Comparison of ENCODE assay signal across 37 cellular contexts in the genomic region with DNA sequence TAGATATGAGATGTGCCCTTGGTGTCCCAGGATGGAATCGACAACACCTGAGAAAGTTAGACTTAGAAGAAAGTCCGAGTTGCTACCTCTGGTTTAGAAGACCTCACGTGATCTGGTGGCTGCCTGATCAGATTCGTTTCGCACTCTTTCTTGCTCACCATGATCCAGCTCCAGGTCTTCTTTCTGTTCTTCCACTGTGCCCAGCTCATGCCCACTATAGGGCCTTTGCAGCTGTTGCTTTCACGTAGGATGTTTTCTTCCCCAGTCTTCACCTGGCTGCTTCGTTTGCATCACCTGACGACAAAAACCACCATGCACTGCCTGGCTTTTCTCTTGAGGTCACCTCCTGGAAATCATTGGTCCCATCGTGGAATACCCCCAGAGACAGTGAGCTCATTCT.
"Had no signal": no experiment of that assay in that cellular context is flagged by ENCODE, and none has a peak within 500 bp of the region (broad histone marks: within the 10 kb centered on the region; RNA-seq: fewer than 3 reads in every experiment).

No MANE protein-coding gene starts in this region.

- H3K4me3 ChIP-seq: ascending aorta, cardiac muscle cell had no signal

- H3K4me1 ChIP-seq: ascending aorta had no signal

- H3K27ac Mint-ChIP-seq: activated CD4-positive, alpha-beta memory T cell treated with anti-CD3 and anti-CD28 coated beads, Interleukin-2, amount 10 ng/mL, durations not matched to agents 7 days and 5 days; activated CD4-positive, alpha-beta T cell treated with anti-CD3 and anti-CD28 coated beads for 36 hours; activated CD4-positive, alpha-beta T cell treated with anti-CD3 and anti-CD28 coated beads, Interleukin-2, amount 10 ng/mL, durations not matched to agents 7 days and 5 days; activated CD8-positive, alpha-beta memory T cell treated with anti-CD3 and anti-CD28 coated beads, Interleukin-2, amount 10 ng/mL, durations not matched to agents 7 days and 5 days; activated CD8-positive, alpha-beta T cell treated with anti-CD3 and anti-CD28 coated beads, Interleukin-2, amount 10 ng/mL, durations not matched to agents 7 days and 5 days; activated naive CD4-positive, alpha-beta T cell treated with anti-CD3 and anti-CD28 coated beads, Interleukin-2, amount 10 ng/mL, durations not matched to agents 7 days and 5 days; activated naive CD4-positive, alpha-beta T cell treated with anti-CD3 and anti-CD28 coated beads, Interleukin-2, amount 50 U/mL, for 24 hours; activated naive CD8-positive, alpha-beta T cell; activated naive CD8-positive, alpha-beta T cell treated with anti-CD3 and anti-CD28 coated beads, Interleukin-2, amount 10 ng/mL, durations not matched to agents 7 days and 5 days; activated naive CD8-positive, alpha-beta T cell treated with anti-CD3 and anti-CD28 coated beads, Interleukin-2, amount 50 U/mL, for 24 hours; activated T-cell treated with anti-CD3 and anti-CD28 coated beads, Interleukin-2, amount 50 U/mL, for 24 hours; activated T-helper 2 cell treated with anti-CD3 and anti-CD28 coated beads, Interferon-gamma antibody, Interleukin-2, Interleukin-4, amounts not matched to agents 10 μg/mL and 5 μg/mL and 100 μg/mL, durations not matched to agents 14 hours and 24 hours and 36 hours; brain; T-helper 2 cell treated with Interferon-gamma antibody and Interleukin-4, amounts not matched to agents 5 μg/mL and 100 μg/mL, for 36 hours had no signal

- DNase-seq: activated CD4-positive, alpha-beta memory T cell treated with anti-CD3 and anti-CD28 coated beads, Interleukin-2, amount 10 ng/mL, durations not matched to agents 7 days and 5 days; activated CD4-positive, alpha-beta T cell treated with anti-CD3 and anti-CD28 coated beads for 1 hour; activated CD4-positive, alpha-beta T cell treated with anti-CD3 and anti-CD28 coated beads for 36 hours; activated CD4-positive, alpha-beta T cell treated with anti-CD3 and anti-CD28 coated beads for 48 hours; activated CD4-positive, alpha-beta T cell treated with anti-CD3 and anti-CD28 coated beads, Interleukin-2, amount 10 ng/mL, durations not matched to agents 7 days and 5 days; activated CD4-positive, alpha-beta T cell treated with anti-CD3 and anti-CD28 coated beads, Interleukin-2, amount 50 U/mL, for 48 hours; activated CD4-positive, CD25-positive, alpha-beta regulatory T cell; activated CD8-positive, alpha-beta memory T cell treated with anti-CD3 and anti-CD28 coated beads for 24 hours; activated CD8-positive, alpha-beta memory T cell treated with anti-CD3 and anti-CD28 coated beads, Interleukin-2, amount 10 ng/mL, durations not matched to agents 7 days and 5 days; activated CD8-positive, alpha-beta memory T cell treated with anti-CD3 and anti-CD28 coated beads, Interleukin-2, amount 50 U/mL, for 48 hours; activated CD8-positive, alpha-beta T cell treated with anti-CD3 and anti-CD28 coated beads, Interleukin-2, amount 10 ng/mL, durations not matched to agents 7 days and 5 days; activated effector memory CD4-positive, alpha-beta T cell treated with Interleukin-2 at 50 U/mL for 16 hours; activated gamma-delta T cell; activated naive CD4-positive, alpha-beta T cell treated with anti-CD3 and anti-CD28 coated beads, Interleukin-2, amount 10 ng/mL, durations not matched to agents 7 days and 5 days; activated naive CD4-positive, alpha-beta T cell treated with Interleukin-2 at 50 U/mL for 16 hours; activated naive CD8-positive, alpha-beta T cell treated with anti-CD3 and anti-CD28 coated beads, Interleukin-2, amount 10 ng/mL, durations not matched to agents 7 days and 5 days; activated naive CD8-positive, alpha-beta T cell treated with anti-CD3 and anti-CD28 coated beads, Interleukin-2, amount 50 U/mL, for 24 hours; activated T-cell treated with anti-CD3 and anti-CD28 coated beads, Interleukin-2, amount 50 U/mL, for 24 hours; activated T-cell treated with anti-CD3 and anti-CD28 coated beads, Interleukin-2, amount 50 U/mL, for 48 hours; amygdala; anterior cingulate cortex; caudate nucleus; cerebellar nuclear complex; T-helper 2 cell; T-helper 9 cell had no signal

- H3K4me3 Mint-ChIP-seq: activated CD4-positive, alpha-beta memory T cell treated with anti-CD3 and anti-CD28 coated beads, Interleukin-2, amount 10 ng/mL, durations not matched to agents 7 days and 5 days; activated CD4-positive, alpha-beta T cell treated with anti-CD3 and anti-CD28 coated beads for 36 hours; activated CD4-positive, alpha-beta T cell treated with anti-CD3 and anti-CD28 coated beads, Interleukin-2, amount 10 ng/mL, durations not matched to agents 7 days and 5 days; activated CD8-positive, alpha-beta memory T cell treated with anti-CD3 and anti-CD28 coated beads, Interleukin-2, amount 10 ng/mL, durations not matched to agents 7 days and 5 days; activated CD8-positive, alpha-beta T cell treated with anti-CD3 and anti-CD28 coated beads, Interleukin-2, amount 10 ng/mL, durations not matched to agents 7 days and 5 days; activated naive CD4-positive, alpha-beta T cell treated with anti-CD3 and anti-CD28 coated beads, Interleukin-2, amount 10 ng/mL, durations not matched to agents 7 days and 5 days; activated naive CD4-positive, alpha-beta T cell treated with anti-CD3 and anti-CD28 coated beads, Interleukin-2, amount 50 U/mL, for 24 hours; activated naive CD8-positive, alpha-beta T cell; activated naive CD8-positive, alpha-beta T cell treated with anti-CD3 and anti-CD28 coated beads, Interleukin-2, amount 10 ng/mL, durations not matched to agents 7 days and 5 days; activated naive CD8-positive, alpha-beta T cell treated with anti-CD3 and anti-CD28 coated beads, Interleukin-2, amount 50 U/mL, for 24 hours; activated T-cell treated with anti-CD3 and anti-CD28 coated beads, Interleukin-2, amount 50 U/mL, for 24 hours; brain; central memory CD8-positive, alpha-beta T cell; T-helper 2 cell treated with Interferon-gamma antibody and Interleukin-4, amounts not matched to agents 5 μg/mL and 100 μg/mL, for 36 hours had no signal

- H3K27ac ChIP-seq: ascending aorta, cardiac muscle cell, VCaP had no signal

- H3K27me3 Mint-ChIP-seq: activated CD4-positive, alpha-beta memory T cell treated with anti-CD3 and anti-CD28 coated beads, Interleukin-2, amount 10 ng/mL, durations not matched to agents 7 days and 5 days; activated CD8-positive, alpha-beta memory T cell treated with anti-CD3 and anti-CD28 coated beads, Interleukin-2, amount 10 ng/mL, durations not matched to agents 7 days and 5 days had no signal

- FAIRE-seq: bronchial epithelial cell, TTC549 had no signal

- H3K4me1 Mint-ChIP-seq: activated CD4-positive, alpha-beta memory T cell treated with anti-CD3 and anti-CD28 coated beads, Interleukin-2, amount 10 ng/mL, durations not matched to agents 7 days and 5 days; activated CD4-positive, alpha-beta T cell treated with anti-CD3 and anti-CD28 coated beads for 36 hours; activated CD4-positive, alpha-beta T cell treated with anti-CD3 and anti-CD28 coated beads, Interleukin-2, amount 10 ng/mL, durations not matched to agents 7 days and 5 days; activated CD8-positive, alpha-beta memory T cell treated with anti-CD3 and anti-CD28 coated beads, Interleukin-2, amount 10 ng/mL, durations not matched to agents 7 days and 5 days; activated naive CD4-positive, alpha-beta T cell treated with anti-CD3 and anti-CD28 coated beads, Interleukin-2, amount 10 ng/mL, durations not matched to agents 7 days and 5 days; activated naive CD4-positive, alpha-beta T cell treated with anti-CD3 and anti-CD28 coated beads, Interleukin-2, amount 50 U/mL, for 24 hours; activated naive CD8-positive, alpha-beta T cell treated with anti-CD3 and anti-CD28 coated beads, Interleukin-2, amount 10 ng/mL, durations not matched to agents 7 days and 5 days; activated naive CD8-positive, alpha-beta T cell treated with anti-CD3 and anti-CD28 coated beads, Interleukin-2, amount 50 U/mL, for 24 hours; central memory CD8-positive, alpha-beta T cell had no signal

- H3K36me3 ChIP-seq: ascending aorta, cardiac muscle cell had no signal

- H3K27me3 ChIP-seq: ascending aorta, cardiac muscle cell had no signal

- ATAC-seq: activated CD4-positive, alpha-beta T cell treated with anti-CD3 and anti-CD28 coated beads for 36 hours; activated CD4-positive, CD25-positive, alpha-beta regulatory T cell treated with anti-CD3 and anti-CD28 coated beads, Interleukin-2, amount 50 U/mL, for 24 hours; activated CD8-positive, alpha-beta memory T cell treated with anti-CD3 and anti-CD28 coated beads, Interleukin-2, amount 10 ng/mL, durations not matched to agents 7 days and 5 days; activated CD8-positive, alpha-beta T cell treated with anti-CD3 and anti-CD28 coated beads, Interleukin-2, amount 10 ng/mL, durations not matched to agents 7 days and 5 days; activated naive CD8-positive, alpha-beta T cell treated with anti-CD3 and anti-CD28 coated beads, Interleukin-2, amount 50 U/mL, for 24 hours had no signal

- H3K9me3 Mint-ChIP-seq: activated CD4-positive, alpha-beta memory T cell treated with anti-CD3 and anti-CD28 coated beads, Interleukin-2, amount 10 ng/mL, durations not matched to agents 7 days and 5 days; activated CD4-positive, alpha-beta T cell treated with anti-CD3 and anti-CD28 coated beads, Interleukin-2, amount 10 ng/mL, durations not matched to agents 7 days and 5 days; activated naive CD4-positive, alpha-beta T cell treated with anti-CD3 and anti-CD28 coated beads, Interleukin-2, amount 10 ng/mL, durations not matched to agents 7 days and 5 days; activated naive CD4-positive, alpha-beta T cell treated with anti-CD3 and anti-CD28 coated beads, Interleukin-2, amount 50 U/mL, for 24 hours; activated T-helper 2 cell treated with anti-CD3 and anti-CD28 coated beads, Interferon-gamma antibody, Interleukin-2, Interleukin-4, amounts not matched to agents 10 μg/mL and 5 μg/mL and 100 μg/mL, durations not matched to agents 14 hours and 24 hours and 36 hours; central memory CD8-positive, alpha-beta T cell; T-helper 2 cell treated with Interferon-gamma antibody and Interleukin-4, amounts not matched to agents 5 μg/mL and 100 μg/mL, for 36 hours had no signal

- H3K36me3 Mint-ChIP-seq: activated CD8-positive, alpha-beta memory T cell treated with anti-CD3 and anti-CD28 coated beads, Interleukin-2, amount 10 ng/mL, durations not matched to agents 7 days and 5 days; activated naive CD4-positive, alpha-beta T cell treated with anti-CD3 and anti-CD28 coated beads, Interleukin-2, amount 10 ng/mL, durations not matched to agents 7 days and 5 days; activated naive CD4-positive, alpha-beta T cell treated with anti-CD3 and anti-CD28 coated beads, Interleukin-2, amount 50 U/mL, for 24 hours; activated naive CD8-positive, alpha-beta T cell; activated naive CD8-positive, alpha-beta T cell treated with anti-CD3 and anti-CD28 coated beads, Interleukin-2, amount 10 ng/mL, durations not matched to agents 7 days and 5 days; brain had no signal
